Comparison of ENCODE assay signal across 11 cellular contexts in the genomic region with DNA sequence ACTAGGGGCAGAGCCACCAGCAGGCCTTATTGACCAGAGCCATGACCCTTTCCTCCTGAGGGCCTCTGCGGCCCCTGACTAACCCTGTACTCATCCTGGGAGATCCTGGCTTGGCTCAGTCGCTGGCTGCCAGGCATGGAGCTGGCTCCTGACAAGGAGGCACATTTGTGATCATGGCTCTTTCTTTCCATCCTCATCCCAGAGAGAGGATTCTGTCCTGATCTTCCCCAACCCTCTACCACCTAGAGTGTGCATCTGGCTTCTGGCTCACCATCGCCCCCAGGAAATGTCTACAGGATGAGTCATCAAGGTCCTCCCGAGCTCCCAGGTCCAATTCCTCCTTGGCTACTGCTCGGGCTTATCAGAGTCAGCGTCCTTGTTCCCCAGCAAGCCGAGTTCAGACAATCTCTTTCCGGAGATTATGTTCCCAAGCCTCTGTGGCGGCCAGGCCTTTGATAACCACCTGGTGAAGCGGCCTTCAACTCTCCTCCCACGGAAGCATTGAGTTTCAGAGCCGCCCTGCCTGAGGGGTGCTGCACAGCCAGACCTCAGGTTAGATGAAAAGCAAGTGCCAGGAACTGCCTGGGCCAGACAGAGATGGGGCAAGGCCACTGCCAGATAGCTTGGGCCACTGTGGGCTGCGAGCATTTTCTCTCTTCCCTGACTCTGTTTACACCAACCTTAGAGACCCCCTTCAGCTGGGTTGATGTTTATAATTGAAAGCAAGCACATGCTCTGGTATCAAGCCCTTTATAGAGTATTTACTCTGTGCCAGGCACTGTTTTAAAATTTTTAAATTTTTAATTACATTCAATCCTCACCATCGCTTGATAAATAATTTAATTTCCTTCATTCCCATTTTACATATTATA. TPM values are rescaled to one million over a fixed set of nuclear protein-coding genes. Genes with fewer than 3 reads are reported as not detected.
A peak's percentile ranks its signal among the peaks of the same experiment; 100 is the strongest.
DNase-seq lines count a peak whose midpoint lies in the region; ATAC-seq, FAIRE-seq and TF ChIP-seq lines count a peak whose summit lies in the region.
"Had no signal": no experiment of that assay in that cellular context is flagged by ENCODE, and none has a peak within 500 bp of the region (broad histone marks: within the 10 kb centered on the region; RNA-seq: fewer than 3 reads in every experiment).

No MANE protein-coding gene starts in this region.

- H3K27me3 Mint-ChIP-seq in nephron progenitor cell (ENCODE audit: low read depth, poor library complexity): peaks cover 14% of the 10 kb centered on the region

- no peaks in the 10 kb centered on the region for H3K36me3 ChIP-seq in bronchial epithelial cell (ENCODE audit: control insufficient read depth, insufficient read depth, low read length)

- peaks cover 5% of the 10 kb centered on the region for H3K4me1 Mint-ChIP-seq in nephron progenitor cell
- H3K4me1 Mint-ChIP-seq: stimulated activated memory B cell treated with anti-CD40 and anti-IgM and Interleukin-4, amounts not matched to agents 10 μg/mL and 1 μg/mL and 100 μg/mL, for 72 hours had no signal

- DNase-seq in GM03348 (ENCODE audit: low spot score) (peak; percentile 64), OCI-M2 (lab: John Stamatoyannopoulos, UW; ENCODE audit: unreplicated experiment) (peak; percentile 37), bronchial epithelial cell (ENCODE audit: low read depth) (peak; percentile 56), nephron progenitor cell (no peak), NOMO-1 treated with dmso at 0.1 percent for 144 hours (lab: John Stamatoyannopoulos, UW; ENCODE audit: unreplicated experiment) (no peak)
- DNase-seq: DND-41; naive thymus-derived CD8-positive, alpha-beta T cell had no signal

- H3K27me3 ChIP-seq in bronchial epithelial cell (ENCODE audit: control insufficient read depth, insufficient read depth, low read length): no peaks in the 10 kb centered on the region

- peak overlapping the region; percentile 15 for H3K27ac Mint-ChIP-seq in nephron progenitor cell
- H3K27ac Mint-ChIP-seq: naive thymus-derived CD8-positive, alpha-beta T cell; stimulated activated memory B cell treated with anti-CD40 and anti-IgM and Interleukin-4, amounts not matched to agents 10 μg/mL and 1 μg/mL and 100 μg/mL, for 72 hours had no signal

- no peak overlapping the region for H3K4me3 ChIP-seq in bronchial epithelial cell (ENCODE audit: low read depth, low read length)

- no peak for TF ChIP-seq CTCF in bronchial epithelial cell (IDR thresholded peaks at IDR 0.05; ENCODE audit: insufficient read depth, low read length, severe bottlenecking)
- TF ChIP-seq CTCF in nephron progenitor cell (IDR thresholded peaks at IDR 0.05): no peak

- ATAC-seq in HG03432 (IDR thresholded peaks at IDR 0.05; ENCODE audit: unreplicated experiment) (no peak), GM18873 (IDR thresholded peaks at IDR 0.05; ENCODE audit: low FRiP score, unreplicated experiment) (no peak), GM18868 (IDR thresholded peaks at IDR 0.05; ENCODE audit: unreplicated experiment) (no peak)
- ATAC-seq: naive thymus-derived CD8-positive, alpha-beta T cell; stimulated activated memory B cell treated with anti-CD40 and anti-IgM and Interleukin-4, amounts not matched to agents 10 μg/mL and 1 μg/mL and 100 μg/mL, for 72 hours had no signal

- no peaks in the 10 kb centered on the region for H3K36me3 Mint-ChIP-seq in nephron progenitor cell (ENCODE audit: low read depth)
- H3K36me3 Mint-ChIP-seq: naive thymus-derived CD8-positive, alpha-beta T cell; stimulated activated memory B cell treated with anti-CD40 and anti-IgM and Interleukin-4, amounts not matched to agents 10 μg/mL and 1 μg/mL and 100 μg/mL, for 72 hours had no signal

- FAIRE-seq in bronchial epithelial cell (lab: Jason Lieb, UNC): no peak

- H3K4me3 Mint-ChIP-seq in nephron progenitor cell: no peak overlapping the region
- H3K4me3 Mint-ChIP-seq: naive thymus-derived CD8-positive, alpha-beta T cell; stimulated activated memory B cell treated with anti-CD40 and anti-IgM and Interleukin-4, amounts not matched to agents 10 μg/mL and 1 μg/mL and 100 μg/mL, for 72 hours had no signal

- no peaks in the 10 kb centered on the region for H3K9me3 Mint-ChIP-seq in nephron progenitor cell
- H3K9me3 Mint-ChIP-seq: naive thymus-derived CD8-positive, alpha-beta T cell; stimulated activated memory B cell treated with anti-CD40 and anti-IgM and Interleukin-4, amounts not matched to agents 10 μg/mL and 1 μg/mL and 100 μg/mL, for 72 hours had no signal

RNA-seq across cellular contexts. Expression of gene MRPS22, which starts 44.3 kb away (rescaled TPM):
- total RNA-seq in bronchial epithelial cell: 77.7 and 94.2 TPM in 2 replicates

Comparison
In these comparisons a context has a peak if more than half of its experiments do, and no peak if none do; other contexts are left out.
1. DNase-seq: peak in GM03348 (single experiment), OCI-M2 (single experiment) and bronchial epithelial cell (single experiment); none in nephron progenitor cell (single experiment) and NOMO-1 treated with dmso at 0.1 percent for 144 hours (single experiment).